In genomic region chr7:130205084-130205947, GRCh38 we compare ENCODE assay signal across 8 cellular contexts. TPM values are rescaled to one million over a fixed set of nuclear protein-coding genes. Genes with fewer than 3 reads are reported as not detected.
DNase-seq lines count a peak whose midpoint lies in the region; ATAC-seq and TF ChIP-seq lines count a peak whose summit lies in the region.

Gene TMEM209, minus strand, starts transcription at chr7:130205406. Its CDS starts 31 bp downstream, at chr7:130205375.

- H3K4me3 ChIP-seq in H7 (ENCODE audit: insufficient read depth, low read depth, low read length) = peak within 1 kb of the TSS; percentile 68
- peak within 1 kb of the TSS; percentile 93 for H3K4me3 ChIP-seq in fibroblast of pulmonary artery (replicated peaks; ENCODE audit: low read depth, low read length)

- peak within 1 kb of the TSS; percentile 99 for H3K4me3 Mint-ChIP-seq in natural killer cell treated with Interleukin-12 subunit alpha and Interleukin-12 subunit beta and Interleukin-15 and Interleukin-18, amount 100 ng/mL, for 72 hours

- H3K27ac Mint-ChIP-seq in natural killer cell treated with Interleukin-12 subunit alpha and Interleukin-12 subunit beta and Interleukin-15 and Interleukin-18, amount 100 ng/mL, for 72 hours = peak within 1 kb of the TSS; percentile 98 to 99

- no peak for TF ChIP-seq CTCF in fibroblast of pulmonary artery (IDR thresholded peaks at IDR 0.05; ENCODE audit: low read length, missing control alignments)

- peaks cover 7% of the 10 kb centered on the region for H3K36me3 ChIP-seq in H7 (replicated peaks; ENCODE audit: control insufficient read depth, insufficient read depth, low read length)

- H3K27me3 ChIP-seq in H7 (ENCODE audit: control insufficient read depth, insufficient read depth, low read length) = no peaks in the 10 kb centered on the region

- peaks cover 17 to 36% of the 10 kb centered on the region in 2 donors for H3K4me1 Mint-ChIP-seq in natural killer cell treated with Interleukin-12 subunit alpha and Interleukin-12 subunit beta and Interleukin-15 and Interleukin-18, amount 100 ng/mL, for 72 hours (ENCODE audit: low read depth in 2 of 2)

- H3K27me3 Mint-ChIP-seq in natural killer cell treated with Interleukin-12 subunit alpha and Interleukin-12 subunit beta and Interleukin-15 and Interleukin-18, amount 100 ng/mL, for 72 hours = no peaks in the 10 kb centered on the region

- DNase-seq in ELF-1 (ENCODE audit: low read depth, low spot score) (peak; percentile 99), H7 (peak; percentile 95), M059J (ENCODE audit: low read depth) (peak; percentile 99), SHP77 (lab: John Stamatoyannopoulos, UW) (peak; percentile 98), fibroblast of pulmonary artery (ENCODE audit: low read depth) (peak; percentile 98)
- peak; percentile 88 for DNase-seq in activated effector memory CD4-positive, alpha-beta T cell treated with Interleukin-2 at 50 U/mL for 16 hours
- DNase-seq in natural killer cell treated with Interleukin-12 subunit alpha and Interleukin-12 subunit beta and Interleukin-15 and Interleukin-18, amount 100 ng/mL, for 72 hours (ENCODE audit: low spot score) = peak; percentile 97
- peak; percentile 95 for DNase-seq in stimulated activated naive CD8-positive, alpha-beta T cell treated with anti-CD3 and anti-CD28 coated beads, Interleukin-15, Interleukin-2, amounts not matched to agents 100 U/mL and 50 U/mL, for 24 hours

- no peaks in the 10 kb centered on the region for H3K9me3 Mint-ChIP-seq in natural killer cell treated with Interleukin-12 subunit alpha and Interleukin-12 subunit beta and Interleukin-15 and Interleukin-18, amount 100 ng/mL, for 72 hours

- peaks cover 32% of the 10 kb centered on the region for H3K36me3 Mint-ChIP-seq in natural killer cell treated with Interleukin-12 subunit alpha and Interleukin-12 subunit beta and Interleukin-15 and Interleukin-18, amount 100 ng/mL, for 72 hours

- peak; percentile 97 to 98 for ATAC-seq in natural killer cell treated with Interleukin-12 subunit alpha and Interleukin-12 subunit beta and Interleukin-15 and Interleukin-18, amount 100 ng/mL, for 72 hours
- peak; percentile 97 for ATAC-seq in stimulated activated naive CD8-positive, alpha-beta T cell treated with anti-CD3 and anti-CD28 coated beads, Interleukin-15, Interleukin-2, amounts not matched to agents 100 U/mL and 50 U/mL, for 24 hours

RNA-seq across cellular contexts. Expression of gene TMEM209, which starts in this region (rescaled TPM):
- 25.1 and 25.5 TPM in 2 replicates for total RNA-seq in H7 (2014; rRNA removed; shearing (Covaris generic))
- total RNA-seq in M059J (2014; rRNA removed; shearing (Covaris generic)) = 22.7 and 28.9 TPM in 2 replicates
- total RNA-seq in natural killer cell treated with Interleukin-12 subunit alpha and Interleukin-12 subunit beta and Interleukin-15 and Interleukin-18, amount 100 ng/mL, for 72 hours = 10 to 100 TPM; 39.4 to 43.9 TPM

Comparison
In these comparisons a context has a peak if more than half of its experiments do, and no peak if none do; other contexts are left out.
1. Peak in every context shown above with its lines: DNase-seq, ATAC-seq and H3K4me3 ChIP-seq.